Comparison of ENCODE assay signal across 8 cellular contexts in genomic region chr10:119165171-119166110, GRCh38. TPM values are rescaled to one million over a fixed set of nuclear protein-coding genes. Genes with fewer than 3 reads are reported as not detected.
DNase-seq lines count a peak whose midpoint lies in the region; ATAC-seq and TF ChIP-seq lines count a peak whose summit lies in the region.

Gene SFXN4 (minus strand): TSS chr10:119165714. CDS start chr10:119165647, 67 bp downstream.

- H3K4me3 Mint-ChIP-seq in activated naive CD8-positive, alpha-beta T cell treated with anti-CD3 and anti-CD28 coated beads, Interleukin-2, amount 50 U/mL, for 24 hours, result peak within 1 kb of the TSS; percentile 85

- no peaks in the 10 kb centered on the region for H3K9me2 ChIP-seq in Karpas-422 (replicated peaks; ENCODE audit: insufficient read depth, low read length)

- H3K27ac Mint-ChIP-seq in activated naive CD8-positive, alpha-beta T cell treated with anti-CD3 and anti-CD28 coated beads, Interleukin-2, amount 50 U/mL, for 24 hours, result peak within 1 kb of the TSS; percentile 72

- H3K79me2 ChIP-seq in Karpas-422 (ENCODE audit: low read length), result peaks cover 36% of the 10 kb centered on the region

- H3K4me1 ChIP-seq in Karpas-422 (ENCODE audit: low read length) (peaks cover 82% of the 10 kb centered on the region), left ventricle myocardium inferior (peaks cover 39% of the 10 kb centered on the region), psoas muscle (peaks cover 27% of the 10 kb centered on the region), urinary bladder (ENCODE audit: insufficient read depth) (no peaks in the 10 kb centered on the region)

- H3K36me3 ChIP-seq in GM06990 (ENCODE audit: control insufficient read depth, insufficient read depth, low read length) (peaks cover 10% of the 10 kb centered on the region), Karpas-422 (ENCODE audit: insufficient read depth, low read length) (peaks cover 45% of the 10 kb centered on the region), left ventricle myocardium inferior (peaks cover 43% of the 10 kb centered on the region), psoas muscle (ENCODE audit: insufficient read depth in 1 of 2, low read depth in 1 of 2) (peaks cover 2 to 59% of the 10 kb centered on the region in 2 donors), urinary bladder (ENCODE audit: insufficient read depth) (peaks cover 2% of the 10 kb centered on the region)

- H3K27me3 Mint-ChIP-seq in activated naive CD8-positive, alpha-beta T cell treated with anti-CD3 and anti-CD28 coated beads, Interleukin-2, amount 50 U/mL, for 24 hours, result no peaks in the 10 kb centered on the region

- no peaks in the 10 kb centered on the region for H3K27me3 ChIP-seq in GM06990 (replicated peaks; ENCODE audit: control insufficient read depth, insufficient read depth, low read length)
- no peaks in the 10 kb centered on the region for H3K27me3 ChIP-seq in Karpas-422 (ENCODE audit: low read length)
- no peaks in the 10 kb centered on the region for H3K27me3 ChIP-seq in left ventricle myocardium inferior (ENCODE audit: low read depth)
- no peaks in the 10 kb centered on the region for H3K27me3 ChIP-seq in psoas muscle (ENCODE audit: insufficient read depth in 3 of 3, low read length in 2 of 3)

- peak within 1 kb of the TSS; percentile 63; the same call in 1 of the 2 replicates for H2AFZ ChIP-seq in Karpas-422 (ENCODE audit: low read length)

- no peaks in the 10 kb centered on the region for H3K9me3 Mint-ChIP-seq in activated naive CD8-positive, alpha-beta T cell treated with anti-CD3 and anti-CD28 coated beads, Interleukin-2, amount 50 U/mL, for 24 hours

- peak within 1 kb of the TSS; percentile 83 for H3K4me2 ChIP-seq in Karpas-422 (ENCODE audit: low read depth, low read length, poor library complexity, severe bottlenecking)

- peaks cover 58% of the 10 kb centered on the region for H3K36me3 Mint-ChIP-seq in activated naive CD8-positive, alpha-beta T cell treated with anti-CD3 and anti-CD28 coated beads, Interleukin-2, amount 50 U/mL, for 24 hours (ENCODE audit: low read depth)

- H4K20me1 ChIP-seq in Karpas-422 (ENCODE audit: insufficient read depth, low read depth, low read length), result no peaks in the 10 kb centered on the region

- ATAC-seq in GM21786 (IDR thresholded peaks at IDR 0.05; ENCODE audit: unreplicated experiment) (peak; percentile 87), psoas muscle (peak; percentile 92 to 94 (median 94))
- ATAC-seq in activated naive CD8-positive, alpha-beta T cell treated with anti-CD3 and anti-CD28 coated beads, Interleukin-2, amount 50 U/mL, for 24 hours, result peak; percentile 93

- DNase-seq in GM06990 (ENCODE audit: extremely low read depth, insufficient read length) (peak; percentile 88), Karpas-422 (peak; percentile 94), T follicular helper cell (ENCODE audit: low read depth) (peak; percentile 65), left ventricle myocardium inferior (peak; percentile 86), psoas muscle (peak; percentile 88 to 92)
- DNase-seq in activated naive CD8-positive, alpha-beta T cell treated with anti-CD3 and anti-CD28 coated beads, Interleukin-2, amount 50 U/mL, for 24 hours, result peak; percentile 83

- H3K27ac ChIP-seq in Karpas-422 (ENCODE audit: low read length) (peak within 1 kb of the TSS; percentile 91), left ventricle myocardium inferior (replicated peaks) (peak within 1 kb of the TSS; percentile 90), psoas muscle (peak within 1 kb of the TSS; percentile 93), urinary bladder (ENCODE audit: low read depth) (peak within 1 kb of the TSS; percentile 92)

- peak within 1 kb of the TSS; percentile 95 for H3K9ac ChIP-seq in Karpas-422 (ENCODE audit: low read length)

- intact Hi-C loops in left ventricle myocardium inferior (cut with micrococcal nuclease) (no loop called here), psoas muscle (cut with DNase I) (no loop called here)

- H3K4me3 ChIP-seq in GM06990 (replicated peaks; ENCODE audit: low read depth, low read length) (peak within 1 kb of the TSS; percentile 93), Karpas-422 (ENCODE audit: low read length) (peak within 1 kb of the TSS; percentile 92), left ventricle myocardium inferior (peak within 1 kb of the TSS; percentile 72), psoas muscle (peak within 1 kb of the TSS; percentile 66), urinary bladder (ENCODE audit: low read depth, low read length) (peak within 1 kb of the TSS; percentile 55)

- peak; percentile 19 for TF ChIP-seq CTCF in GM06990 (IDR thresholded peaks at IDR 0.05; ENCODE audit: insufficient read depth, low read length, poor library complexity, severe bottlenecking)
- TF ChIP-seq CTCF in left ventricle myocardium inferior (IDR thresholded peaks at IDR 0.05; ENCODE audit: borderline replicate concordance), result peak; percentile 17
- TF ChIP-seq CTCF in psoas muscle (IDR thresholded peaks at IDR 0.05), result no peak

- WGBS in psoas muscle, 3 donors, result 0 to 1% (median 1%) methylated on average over 56 to 90 of the region's 90 CpGs
- WGBS in urinary bladder, result under 1% methylated on average over 90 of the region's 90 CpGs

- H3K9me3 ChIP-seq in Karpas-422 (ENCODE audit: low read length) (no peaks in the 10 kb centered on the region), left ventricle myocardium inferior (replicated peaks) (no peaks in the 10 kb centered on the region), psoas muscle (no peaks in the 10 kb centered on the region)

- H3K4me1 Mint-ChIP-seq in activated naive CD8-positive, alpha-beta T cell treated with anti-CD3 and anti-CD28 coated beads, Interleukin-2, amount 50 U/mL, for 24 hours, result peaks cover 40% of the 10 kb centered on the region

RNA-seq across cellular contexts. Expression of gene SFXN4, which starts in this region (rescaled TPM):
- total RNA-seq in Karpas-422 (2014; rRNA removed; shearing (Covaris generic); ENCODE audit: low replicate concordance), result 43.7 and 48.2 TPM in 2 replicates
- total RNA-seq in left ventricle myocardium inferior (52.7 TPM), psoas muscle (10 to 100 TPM; 37.1 to 48.9 (median 43.9) TPM), urinary bladder (16.1 TPM)
- polyA plus RNA-seq in psoas muscle (10 to 100 TPM; 49.0 to 67.2 (median 65.7) TPM), urinary bladder (23.6 TPM)

Comparison
In these comparisons a context has a peak if more than half of its experiments do, and no peak if none do; other contexts are left out.
1. Peak in every context shown above with its lines: DNase-seq, ATAC-seq, H3K4me3 ChIP-seq and H3K27ac ChIP-seq.